24 cellular contexts compared by ENCODE assay signal in genomic region chr7:4800926-4801838, GRCh38. TPM values are rescaled to one million over a fixed set of nuclear protein-coding genes. Genes with fewer than 3 reads are reported as not detected.
DNase-seq lines count a peak whose midpoint lies in the region; ATAC-seq, FAIRE-seq and TF ChIP-seq lines count a peak whose summit lies in the region.
"Had no signal": no experiment of that assay in that cellular context is flagged by ENCODE, and none has a peak within 500 bp of the region (broad histone marks: within the 10 kb centered on the region; RNA-seq: fewer than 3 reads in every experiment).

No MANE protein-coding gene starts in this region.

- H2BK120ac ChIP-seq in neuronal stem cell (ENCODE audit: low read depth, low read length) = no peak overlapping the region

- H3K9me3 ChIP-seq in BLaER1 treated with 17β-estradiol and CSF1 and Interleukin-3, amounts not matched to agents 10 nM and 100 nM (replicated peaks in 1 of 11) = no peaks in the 10 kb centered on the region
- no peaks in the 10 kb centered on the region for H3K9me3 ChIP-seq in neuronal stem cell (replicated peaks in 1 of 2; ENCODE audit: control insufficient read depth in 2 of 2, insufficient read depth in 1 of 2, low read depth in 1 of 2, low read length in 2 of 2)
- H3K9me3 ChIP-seq: breast epithelium, HAP-1, sigmoid colon had no signal

- CTCF ChIA-PET in HEK293T (lab: Yijun Ruan, JAX) = no interaction called here

- H3K9ac ChIP-seq in BLaER1 treated with 17β-estradiol and CSF1 and Interleukin-3, amounts not matched to agents 10 nM and 100 nM = peak overlapping the region in 5 of 11 experiments; percentile 15 to 63 (median 24); a peak in 8 of 22 replicates
- peak overlapping the region; percentile 60 for H3K9ac ChIP-seq in neuronal stem cell (ENCODE audit: low read depth, low read length, poor library complexity)

- no peak overlapping the region for H3K18ac ChIP-seq in neuronal stem cell (ENCODE audit: low read length)

- H4K8ac ChIP-seq in neuronal stem cell (ENCODE audit: low read depth, low read length) = peak overlapping the region; percentile 76

- peak overlapping the region; percentile 45 to 94 (median 78); a peak in 21 of 22 replicates for H3K4me2 ChIP-seq in BLaER1 treated with 17β-estradiol and CSF1 and Interleukin-3, amounts not matched to agents 10 nM and 100 nM
- no peak overlapping the region for H3K4me2 ChIP-seq in neuronal stem cell (ENCODE audit: insufficient read depth, low read length, poor library complexity, severe bottlenecking)
- H3K4me2 ChIP-seq: hepatocyte had no signal

- peak overlapping the region; percentile 89 for H3K23ac ChIP-seq in neuronal stem cell (ENCODE audit: low read depth, low read length, poor library complexity)

- H4K91ac ChIP-seq in neuronal stem cell (ENCODE audit: low read depth, low read length, poor library complexity) = no peak overlapping the region

- no peaks in the 10 kb centered on the region for H3K27me3 ChIP-seq in BLaER1 treated with 17β-estradiol and CSF1 and Interleukin-3, amounts not matched to agents 10 nM and 100 nM
- no peaks in the 10 kb centered on the region for H3K27me3 ChIP-seq in bronchial epithelial cell (ENCODE audit: control insufficient read depth, insufficient read depth, low read length)
- H3K27me3 ChIP-seq in neuronal stem cell (ENCODE audit: control insufficient read depth in 3 of 3, insufficient read depth in 3 of 3, low read depth in 1 of 3, low read length in 3 of 3) = no peaks in the 10 kb centered on the region
- H3K27me3 ChIP-seq: breast epithelium, hepatocyte had no signal

- no peak overlapping the region for H2AK5ac ChIP-seq in neuronal stem cell (ENCODE audit: low read depth, low read length)

- H3K27ac ChIP-seq in BLaER1 treated with 17β-estradiol and CSF1 and Interleukin-3, amounts not matched to agents 10 nM and 100 nM = peak overlapping the region in 3 of 11 experiments; percentile 3 to 49 (median 23); a peak in 4 of 22 replicates
- no peak overlapping the region for H3K27ac ChIP-seq in neuronal stem cell (replicated peaks; ENCODE audit: low read length)
- H3K27ac ChIP-seq: hepatocyte, sigmoid colon had no signal

- H3K14ac ChIP-seq in neuronal stem cell (ENCODE audit: low read length) = peak overlapping the region; percentile 63

- H4K20me1 ChIP-seq in BLaER1 treated with 17β-estradiol and CSF1 and Interleukin-3, amounts not matched to agents 10 nM and 100 nM = peaks cover 0 to 27% (median 7%) of the 10 kb centered on the region in 11 experiments; a peak in 10 of 22 replicates

- TF ChIP-seq CTCF in bronchial epithelial cell (IDR thresholded peaks at IDR 0.05; ENCODE audit: insufficient read depth, low read length, severe bottlenecking) = no peak

- peak overlapping the region; percentile 10 for H2BK12ac ChIP-seq in neuronal stem cell (ENCODE audit: low read length)

- H2BK15ac ChIP-seq in neuronal stem cell (ENCODE audit: low read length) = no peak overlapping the region

- H2AFZ ChIP-seq in neuronal stem cell (ENCODE audit: low read length) = no peak overlapping the region
- H2AFZ ChIP-seq: hepatocyte had no signal

- no peak overlapping the region for H3K4ac ChIP-seq in neuronal stem cell (ENCODE audit: low read length)

- H3K79me1 ChIP-seq in neuronal stem cell (ENCODE audit: low read depth, low read length) = no peaks in the 10 kb centered on the region

- DNase-seq in HEK293T (ENCODE audit: extremely low spot score) (no peak), bronchial epithelial cell (ENCODE audit: low read depth) (no peak), neuronal stem cell (ENCODE audit: low spot score) (no peak), mesenteric fat pad (ENCODE audit: low spot score) (no peak), mucosa of gallbladder (ENCODE audit: low spot score) (no peak), hypothalamus (lab: John Stamatoyannopoulos, UW) (no peak)
- DNase-seq: activated CD4-positive, alpha-beta T cell treated with anti-CD3 and anti-CD28 coated beads for 1 hour; activated naive CD4-positive, alpha-beta T cell treated with anti-CD3 and anti-CD28 coated beads for 36 hours; activated T-cell treated with anti-CD3 and anti-CD28 coated beads, Interleukin-2, amount 50 U/mL, for 48 hours; amniotic stem cell; DMS79 treated with DMSO at 0.1 percent for 48 hours; effector CD8-positive, alpha-beta T cell; foreskin melanocyte; immature natural killer cell; natural killer cell; NCI-H2081; sigmoid colon had no signal

- H3K4me3 ChIP-seq in BLaER1 treated with 17β-estradiol and CSF1 and Interleukin-3, amounts not matched to agents 10 nM and 100 nM = no peak overlapping the region; a peak in 1 of 20 replicates
- H3K4me3 ChIP-seq in bronchial epithelial cell (ENCODE audit: low read depth, low read length) (no peak overlapping the region), neuronal stem cell (ENCODE audit: low read length in 2 of 2) (peak overlapping the region in 1 of 2 donors; percentile 34)
- H3K4me3 ChIP-seq: HAP-1, hepatocyte, sigmoid colon had no signal

- peak; percentile 85 for FAIRE-seq in bronchial epithelial cell (lab: Jason Lieb, UNC)
- FAIRE-seq: colon had no signal

- ATAC-seq in HG02759 (IDR thresholded peaks at IDR 0.05; ENCODE audit: unreplicated experiment) = no peak
- ATAC-seq: esophagus mucosa had no signal

- POLR2A ChIA-PET in HEK293T (lab: Yijun Ruan, JAX) = no interaction called here

- H2BK5ac ChIP-seq in neuronal stem cell (ENCODE audit: low read length) = peak overlapping the region; percentile 66

- H3K4me1 ChIP-seq in BLaER1 treated with 17β-estradiol and CSF1 and Interleukin-3, amounts not matched to agents 10 nM and 100 nM = peaks cover 24 to 89% (median 76%) of the 10 kb centered on the region in 10 experiments
- H3K4me1 ChIP-seq in neuronal stem cell (ENCODE audit: control insufficient read depth in 2 of 2, insufficient read depth in 1 of 2, low read depth in 1 of 2, low read length in 2 of 2) = peaks cover 0 to 4% of the 10 kb centered on the region in 2 donors
- H3K4me1 ChIP-seq: breast epithelium, HAP-1 had no signal

- H3K36me3 ChIP-seq in BLaER1 treated with 17β-estradiol and CSF1 and Interleukin-3, amounts not matched to agents 10 nM and 100 nM = peaks cover 0 to 9% (median 0%) of the 10 kb centered on the region in 11 experiments; a peak in 3 of 22 replicates
- H3K36me3 ChIP-seq in bronchial epithelial cell (ENCODE audit: control insufficient read depth, insufficient read depth, low read length) (no peaks in the 10 kb centered on the region), neuronal stem cell (replicated peaks in 1 of 2; ENCODE audit: control insufficient read depth in 2 of 2, insufficient read depth in 2 of 2, low read length in 2 of 2) (peaks cover 0 to 3% of the 10 kb centered on the region in 2 donors)
- H3K36me3 ChIP-seq: breast epithelium, HAP-1, sigmoid colon had no signal

- WGBS in neuronal stem cell (ENCODE audit: extremely low coverage in 2 of 2, insufficient read length in 2 of 2, insufficient replicate concordance in 1 of 2), 2 donors = no CpG with 5 or more reads among the region's 27 CpGs

TF ChIP-seq in HEK293T, 16 proteins besides CTCF, POLR2A, EP300 and RAD21:
- no peak for TF ChIP-seq PKNOX1 (IDR thresholded peaks at IDR 0.05)
- 0 out of 2 replicates have a peak, but pooled peaks have one; percentile 28 for TF ChIP-seq TARDBP (IDR thresholded peaks at IDR 0.05)

RNA-seq across cellular contexts. Expression of gene AP5Z1, which starts 25.8 kb away (rescaled TPM):
- total RNA-seq in bronchial epithelial cell (24.5 and 25.5 TPM in 2 replicates), mesenteric fat pad (37.6 TPM), mucosa of gallbladder (45.0 TPM)
- polyA plus RNA-seq in neuronal stem cell (2013, experiment 1 of 2) = 6.0 TPM
- 6.1 TPM for polyA plus RNA-seq in neuronal stem cell (2013, experiment 2 of 2)
